16 cellular contexts compared by ENCODE assay signal in genomic region chr19:16876904-16877361, GRCh38. TPM values are rescaled to one million over a fixed set of nuclear protein-coding genes. Genes with fewer than 3 reads are reported as not detected.
DNase-seq lines count a peak whose midpoint lies in the region; ATAC-seq and TF ChIP-seq lines count a peak whose summit lies in the region.
"Had no signal": no experiment of that assay in that cellular context is flagged by ENCODE, and none has a peak within 500 bp of the region (broad histone marks: within the 10 kb centered on the region; RNA-seq: fewer than 3 reads in every experiment).

No MANE protein-coding gene starts in this region.

- WGBS in neuronal stem cell (ENCODE audit: extremely low coverage in 2 of 2, insufficient read length in 2 of 2, insufficient replicate concordance in 1 of 2), 2 donors, result no CpG with 5 or more reads among the region's 12 CpGs

- H3K4me1 ChIP-seq in PC-9 (replicated peaks; ENCODE audit: insufficient read depth), result no peaks in the 10 kb centered on the region; the same call in 1 of the 2 replicates
- H3K4me1 ChIP-seq in neuronal stem cell (ENCODE audit: control insufficient read depth in 2 of 2, insufficient read depth in 1 of 2, low read depth in 1 of 2, low read length in 2 of 2), result no peaks in the 10 kb centered on the region
- no peaks in the 10 kb centered on the region for H3K4me1 ChIP-seq in mucosa of descending colon (ENCODE audit: low read depth)

- H3F3A ChIP-seq in PC-9 (ENCODE audit: insufficient read depth, low read depth), result peaks cover 7% of the 10 kb centered on the region; the same call in 1 of the 2 replicates

- ATAC-seq in mucosa of descending colon, result no peak

- no peak overlapping the region for H2BK12ac ChIP-seq in neuronal stem cell (ENCODE audit: low read length)

- H2BK15ac ChIP-seq in neuronal stem cell (ENCODE audit: low read length), result no peak overlapping the region

- H3K27ac ChIP-seq in PC-9 (no peak overlapping the region), neuronal stem cell (replicated peaks; ENCODE audit: low read length) (no peak overlapping the region)

- H3K18ac ChIP-seq in neuronal stem cell (ENCODE audit: low read length), result no peak overlapping the region

- H3K9ac ChIP-seq in neuronal stem cell (ENCODE audit: low read depth, low read length, poor library complexity), result no peak overlapping the region

- H3K4me2 ChIP-seq in PC-9 (no peak overlapping the region), neuronal stem cell (ENCODE audit: insufficient read depth, low read length, poor library complexity, severe bottlenecking) (no peak overlapping the region)

- H2BK5ac ChIP-seq in neuronal stem cell (ENCODE audit: low read length), result peak overlapping the region; percentile 24

- peaks cover 3% of the 10 kb centered on the region; the same call in 1 of the 2 replicates for H4K20me1 ChIP-seq in PC-9 (ENCODE audit: insufficient read depth)

- H3K79me1 ChIP-seq in neuronal stem cell (ENCODE audit: low read depth, low read length), result peaks cover 15% of the 10 kb centered on the region

- peaks cover 13% of the 10 kb centered on the region; the same call in 1 of the 2 replicates for H3K9me3 ChIP-seq in PC-9 (ENCODE audit: insufficient read depth, low read depth)
- peaks cover 14 to 26% of the 10 kb centered on the region in 2 donors for H3K9me3 ChIP-seq in neuronal stem cell (replicated peaks in 1 of 2; ENCODE audit: control insufficient read depth in 2 of 2, insufficient read depth in 1 of 2, low read depth in 1 of 2, low read length in 2 of 2)
- peaks cover 16% of the 10 kb centered on the region for H3K9me3 ChIP-seq in mucosa of descending colon

- intact Hi-C loops in PC-9 (cut with micrococcal nuclease; ENCODE audit: unreplicated experiment) (no loop called here), mucosa of descending colon (cut with DNase I, micrococcal nuclease) (no loop called here)

- H2BK120ac ChIP-seq in neuronal stem cell (ENCODE audit: low read depth, low read length), result no peak overlapping the region

- H3K14ac ChIP-seq in neuronal stem cell (ENCODE audit: low read length), result no peak overlapping the region

- POLR2A ChIA-PET in PC-9 (lab: Charles Lee; ENCODE audit: unreplicated experiment), result no interaction called here

- H2AFZ ChIP-seq in PC-9 (no peak overlapping the region), neuronal stem cell (ENCODE audit: low read length) (no peak overlapping the region)

- H3K4me3 ChIP-seq in PC-9, result no peak overlapping the region
- no peak overlapping the region for H3K4me3 ChIP-seq in neuronal stem cell (ENCODE audit: low read length in 2 of 2)
- H3K4me3 ChIP-seq in mucosa of descending colon, result no peak overlapping the region

- TF ChIP-seq CTCF in PC-9 (conservative IDR thresholded peaks at IDR 0.05) (no peak), mucosa of descending colon (IDR thresholded peaks at IDR 0.05) (no peak)

- no peak overlapping the region for H2AK5ac ChIP-seq in neuronal stem cell (ENCODE audit: low read depth, low read length)

- CTCF ChIA-PET in PC-9 (lab: Charles Lee), result no interaction called here

- H3K36me3 ChIP-seq in PC-9 (ENCODE audit: low read depth) (peaks cover 31% of the 10 kb centered on the region), neuronal stem cell (replicated peaks in 1 of 2; ENCODE audit: control insufficient read depth in 2 of 2, insufficient read depth in 2 of 2, low read length in 2 of 2) (peaks cover 50 to 71% of the 10 kb centered on the region in 2 donors), mucosa of descending colon (ENCODE audit: low read depth) (no peaks in the 10 kb centered on the region)

- no peak overlapping the region for H3K4ac ChIP-seq in neuronal stem cell (ENCODE audit: low read length)

- H4K91ac ChIP-seq in neuronal stem cell (ENCODE audit: low read depth, low read length, poor library complexity), result no peak overlapping the region

- H4K8ac ChIP-seq in neuronal stem cell (ENCODE audit: low read depth, low read length), result no peak overlapping the region

- H3K79me2 ChIP-seq in PC-9 (ENCODE audit: low read depth), result peaks cover 16% of the 10 kb centered on the region

- BruUV-seq in PC-9 (replicated peaks; lab: Mats Ljungman, UMichigan), result no TSS peak

- DNase-seq in ELR (ENCODE audit: low read depth), result peak; percentile 77
- DNase-seq in PC-9, result peak; percentile 28 to 51
- peak; percentile 78 to 87 for DNase-seq in dermis microvascular lymphatic vessel endothelial cell (ENCODE audit: low read depth in 2 of 2)
- no peak for DNase-seq in neuronal stem cell (ENCODE audit: low spot score)
- no peak for DNase-seq in mucosa of descending colon
- DNase-seq in cerebellar nuclear complex (lab: John Stamatoyannopoulos, UW), result no peak
- no peak for DNase-seq in cortex of kidney (lab: John Stamatoyannopoulos, UW)
- no peak for DNase-seq in NK-92 (lab: John Stamatoyannopoulos, UW; ENCODE audit: unreplicated experiment)
- DNase-seq: activated CD4-positive, alpha-beta T cell treated with anti-CD3 and anti-CD28 coated beads, Interleukin-2, amount 50 U/mL, for 48 hours; activated effector memory CD4-positive, alpha-beta T cell treated with anti-CD3 and anti-CD28 coated beads, Interleukin-2, amount 50 U/mL, for 16 hours; KG1; NCI-H2171 treated with DMSO at 0.1 percent for 48 hours; posterior cingulate gyrus; stimulated activated CD4-positive, alpha-beta T cell treated with anti-CD3 and anti-CD28 coated beads, Interleukin-1b, Interleukin-23, amount 100 ng/mL, for 48 hours; stimulated activated naive CD4-positive, alpha-beta T cell had no signal

- no peak overlapping the region for H3K23ac ChIP-seq in neuronal stem cell (ENCODE audit: low read depth, low read length, poor library complexity)

- H3K9me2 ChIP-seq in PC-9 (ENCODE audit: insufficient read depth), result no peaks in the 10 kb centered on the region

- H3K27me3 ChIP-seq in PC-9 (ENCODE audit: insufficient read depth, low read depth), result no peaks in the 10 kb centered on the region
- no peaks in the 10 kb centered on the region for H3K27me3 ChIP-seq in neuronal stem cell (ENCODE audit: control insufficient read depth in 3 of 3, insufficient read depth in 3 of 3, low read depth in 1 of 3, low read length in 3 of 3)

RNA-seq across cellular contexts. Expression of gene F2RL3, which starts 11.9 kb away (rescaled TPM):
- total RNA-seq in PC-9 (2021), result not detected in 2 replicates
- 2.6 and 13.9 TPM in 2 replicates for total RNA-seq in dermis microvascular lymphatic vessel endothelial cell
- not detected for polyA plus RNA-seq in neuronal stem cell (2013, experiment 1 of 2)
- not detected for polyA plus RNA-seq in neuronal stem cell (2013, experiment 2 of 2)
- 1 to 10 TPM in 2 of 3 donors, under 1 TPM in 1; 0.38 to 2.0 (median 1.6) TPM for total RNA-seq in mucosa of descending colon
- polyA plus RNA-seq: keratinocyte had no signal

RNA-seq across cellular contexts. Expression of gene SIN3B, which starts 47.7 kb away (rescaled TPM):
- total RNA-seq in PC-9 (2021), result 72.6 and 83.8 TPM in 2 replicates
- 14.4 and 40.0 TPM in 2 replicates for total RNA-seq in dermis microvascular lymphatic vessel endothelial cell
- polyA plus RNA-seq in neuronal stem cell (2013, experiment 1 of 2), result 25.4 TPM
- 25.2 TPM for polyA plus RNA-seq in neuronal stem cell (2013, experiment 2 of 2)
- 10 to 100 TPM; 30.7 to 56.6 (median 38.9) TPM for total RNA-seq in mucosa of descending colon

Comparison
In these comparisons a context has a peak if more than half of its experiments do, and no peak if none do; other contexts are left out.
1. DNase-seq: peak in ELR (single experiment), PC-9 (2 of 2) and dermis microvascular lymphatic vessel endothelial cell (2 of 2); none in neuronal stem cell (single experiment), mucosa of descending colon (0 of 3), cerebellar nuclear complex (0 of 2), cortex of kidney (single experiment) and NK-92 (single experiment).